ENCODE assay signal across 19 cellular contexts in genomic region chr16:52404546-52404945, GRCh38.
"Had no signal": no experiment of that assay in that cellular context is flagged by ENCODE, and none has a peak within 500 bp of the region (broad histone marks: within the 10 kb centered on the region; RNA-seq: fewer than 3 reads in every experiment).

No MANE protein-coding gene starts in this region.

- H3K36me3 ChIP-seq: adrenal gland, ascending aorta, breast epithelium, lower lobe of right lung, tibial artery had no signal

- H3K9me3 ChIP-seq: adrenal gland, ascending aorta, breast epithelium, lower lobe of right lung, tibial artery had no signal

- DNase-seq: activated B cell treated with CpG ODN at 0.5 μM for 24 hours; activated CD4-positive, alpha-beta T cell treated with anti-CD3 and anti-CD28 coated beads for 36 hours; activated CD4-positive, alpha-beta T cell treated with anti-CD3 and anti-CD28 coated beads, Interleukin-2, amount 50 U/mL, for 4 hours; activated CD8-positive, alpha-beta memory T cell treated with anti-CD3 and anti-CD28 coated beads for 24 hours; activated CD8-positive, alpha-beta memory T cell treated with anti-CD3 and anti-CD28 coated beads, Interleukin-2, amount 50 U/mL, for 4 hours; activated naive CD4-positive, alpha-beta T cell; activated T-cell treated with anti-CD3 and anti-CD28 coated beads, Interleukin-2, amount 50 U/mL, for 24 hours; adrenal gland; cortex of kidney; endodermal cell; lower lobe of right lung; natural killer cell; stimulated activated CD4-positive, alpha-beta T cell treated with anti-CD3 and anti-CD28 coated beads, Interleukin-4, amount 100 ng/mL, for 4 hours; substantia nigra; T-helper 9 cell; tibial artery had no signal

- H3K4me3 ChIP-seq: adrenal gland, ascending aorta, breast epithelium, lower lobe of right lung, tibial artery had no signal

- H3K27ac ChIP-seq: adrenal gland, ascending aorta, breast epithelium, epithelial cell of prostate, lower lobe of right lung, tibial artery had no signal

- H3K4me1 ChIP-seq: adrenal gland, ascending aorta, breast epithelium, tibial artery had no signal

- H3K27me3 ChIP-seq: adrenal gland, ascending aorta, breast epithelium, tibial artery had no signal
